In the genomic region with DNA sequence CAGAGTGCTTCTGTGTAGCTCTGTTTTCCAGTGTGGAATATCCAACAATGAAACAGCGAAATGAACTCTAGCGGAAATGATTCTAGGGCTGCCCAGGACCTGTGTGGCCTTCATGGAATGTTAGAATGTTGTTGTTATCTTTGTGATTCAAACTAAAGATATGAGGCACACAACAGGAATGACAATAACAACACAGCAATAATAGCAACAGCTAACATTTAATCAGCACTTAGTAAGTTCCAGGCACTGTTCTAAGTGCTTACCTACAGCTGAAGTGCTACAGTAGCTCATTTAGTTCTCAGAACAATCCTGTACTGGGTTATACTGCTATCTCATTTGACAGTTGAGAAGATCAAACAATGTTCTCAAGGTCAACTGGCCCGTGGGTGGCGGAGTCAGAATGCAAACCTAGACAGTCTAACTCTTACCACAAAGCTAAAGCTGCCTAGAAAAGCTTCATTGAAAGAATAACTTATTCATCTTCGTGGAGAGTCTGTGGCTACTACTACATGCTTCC, we compare ENCODE assay signal across 15 cellular contexts.
DNase-seq lines count a peak whose midpoint lies in the region; ATAC-seq, FAIRE-seq and TF ChIP-seq lines count a peak whose summit lies in the region.
"Had no signal": no experiment of that assay in that cellular context is flagged by ENCODE, and none has a peak within 500 bp of the region (broad histone marks: within the 10 kb centered on the region; RNA-seq: fewer than 3 reads in every experiment).

No MANE protein-coding gene starts in this region.

- peak; percentile 78 for FAIRE-seq in H54 (lab: Jason Lieb, UNC)

- 19% methylated on average over 5 of the region's 5 CpGs for WGBS in smooth muscle cell (ENCODE audit: low lambda C conversion rate)

- H3K9ac ChIP-seq in smooth muscle cell (ENCODE audit: low read depth), result peak overlapping the region; percentile 61

- ATAC-seq in stimulated activated naive CD8-positive, alpha-beta T cell treated with anti-CD3 and anti-CD28 coated beads, Interleukin-15, amount 100 ng/mL, for 72 hours, result no peak
- ATAC-seq: activated CD4-positive, alpha-beta T cell treated with anti-CD3 and anti-CD28 coated beads for 36 hours; T-cell had no signal

- intact Hi-C loops in vagina (cut with DNase I), result no loop called here

- H3K27me3 Mint-ChIP-seq in stimulated activated naive CD8-positive, alpha-beta T cell treated with anti-CD3 and anti-CD28 coated beads, Interleukin-15, amount 100 ng/mL, for 72 hours, result no peaks in the 10 kb centered on the region
- H3K27me3 Mint-ChIP-seq: T-cell had no signal

- peaks cover 71% of the 10 kb centered on the region for H3F3A ChIP-seq in smooth muscle cell (ENCODE audit: low read depth)

- H3K9me3 ChIP-seq in SJSA1 (replicated peaks) (no peaks in the 10 kb centered on the region), smooth muscle cell (replicated peaks; ENCODE audit: low read depth) (no peaks in the 10 kb centered on the region), vagina (no peaks in the 10 kb centered on the region)

- H3K4me3 ChIP-seq in SJSA1 (no peak overlapping the region), smooth muscle cell (no peak overlapping the region), vagina (no peak overlapping the region)

- H3K79me2 ChIP-seq in smooth muscle cell (ENCODE audit: low read depth), result peaks cover 35% of the 10 kb centered on the region

- H3K4me1 ChIP-seq in SJSA1 (replicated peaks) (peaks cover 80% of the 10 kb centered on the region), smooth muscle cell (ENCODE audit: low read depth) (peaks cover 62% of the 10 kb centered on the region), vagina (peaks cover 33% of the 10 kb centered on the region)

- no peaks in the 10 kb centered on the region for H3K27me3 ChIP-seq in SJSA1 (replicated peaks)
- H3K27me3 ChIP-seq in smooth muscle cell (ENCODE audit: low read depth), result no peaks in the 10 kb centered on the region
- H3K27me3 ChIP-seq in vagina, result no peaks in the 10 kb centered on the region

- TF ChIP-seq POLR2A in H54 (IDR thresholded peaks at IDR 0.05; ENCODE audit: low read depth, low read length) (no peak), vagina (IDR thresholded peaks at IDR 0.05) (no peak)

- H4K20me1 ChIP-seq in smooth muscle cell (ENCODE audit: low read depth), result no peaks in the 10 kb centered on the region

- DNase-seq in H54 (ENCODE audit: insufficient read length, low spot score) (no peak), SJSA1 (ENCODE audit: low read depth in 1 of 2, low spot score in 2 of 2) (peak; percentile 87 to 96), glomerular visceral epithelial cell (ENCODE audit: extremely low spot score) (peak; percentile 46), smooth muscle cell (lab: John Stamatoyannopoulos, UW; ENCODE audit: unreplicated experiment) (no peak), vagina (ENCODE audit: extremely low spot score in 2 of 2) (no peak)
- no peak for DNase-seq in activated CD4-positive, alpha-beta T cell treated with anti-CD3 and anti-CD28 coated beads for 48 hours
- no peak for DNase-seq in stimulated activated naive CD8-positive, alpha-beta T cell treated with anti-CD3 and anti-CD28 coated beads, Interleukin-15, amount 100 ng/mL, for 72 hours
- DNase-seq: activated CD4-positive, alpha-beta T cell treated with anti-CD3 and anti-CD28 coated beads for 36 hours; activated T-cell treated with anti-CD3 and anti-CD28 coated beads, Interleukin-2, amount 50 U/mL, for 48 hours; amniotic stem cell; COR-L47; NCI-H2171 treated with DMSO at 0.1 percent for 48 hours; retina; T-cell had no signal

- H3K27ac Mint-ChIP-seq in stimulated activated naive CD8-positive, alpha-beta T cell treated with anti-CD3 and anti-CD28 coated beads, Interleukin-15, amount 100 ng/mL, for 72 hours, result no peak overlapping the region
- H3K27ac Mint-ChIP-seq: activated CD4-positive, alpha-beta T cell treated with anti-CD3 and anti-CD28 coated beads for 36 hours; stimulated activated naive CD8-positive, alpha-beta T cell treated with anti-CD3 and anti-CD28 coated beads, Interleukin-15, Interleukin-2, amounts not matched to agents 100 ng/mL and 50 ng/mL, for 24 hours; T-cell had no signal

- no peaks in the 10 kb centered on the region for H3K9me3 Mint-ChIP-seq in stimulated activated naive CD8-positive, alpha-beta T cell treated with anti-CD3 and anti-CD28 coated beads, Interleukin-15, amount 100 ng/mL, for 72 hours
- H3K9me3 Mint-ChIP-seq: stimulated activated naive CD8-positive, alpha-beta T cell treated with anti-CD3 and anti-CD28 coated beads, Interleukin-15, Interleukin-2, amounts not matched to agents 100 ng/mL and 50 ng/mL, for 24 hours; T-cell had no signal

- H3K27ac ChIP-seq in SJSA1, result peak overlapping the region; percentile 93
- peak overlapping the region; percentile 97 for H3K27ac ChIP-seq in smooth muscle cell (ENCODE audit: low read depth)
- H3K27ac ChIP-seq in vagina, result no peak overlapping the region

- no peak overlapping the region for H3K4me3 Mint-ChIP-seq in stimulated activated naive CD8-positive, alpha-beta T cell treated with anti-CD3 and anti-CD28 coated beads, Interleukin-15, amount 100 ng/mL, for 72 hours
- H3K4me3 Mint-ChIP-seq: activated CD4-positive, alpha-beta T cell treated with anti-CD3 and anti-CD28 coated beads for 36 hours; stimulated activated naive CD8-positive, alpha-beta T cell treated with anti-CD3 and anti-CD28 coated beads, Interleukin-15, Interleukin-2, amounts not matched to agents 100 ng/mL and 50 ng/mL, for 24 hours; T-cell had no signal

- peaks cover 45% of the 10 kb centered on the region for H3K4me1 Mint-ChIP-seq in stimulated activated naive CD8-positive, alpha-beta T cell treated with anti-CD3 and anti-CD28 coated beads, Interleukin-15, amount 100 ng/mL, for 72 hours

- H2AFZ ChIP-seq in smooth muscle cell (ENCODE audit: low read depth), result no peak overlapping the region

- H3K36me3 ChIP-seq in SJSA1 (no peaks in the 10 kb centered on the region), smooth muscle cell (ENCODE audit: low read depth) (no peaks in the 10 kb centered on the region), vagina (no peaks in the 10 kb centered on the region)

- H3K4me2 ChIP-seq in smooth muscle cell, result peak overlapping the region; percentile 86

- TF ChIP-seq CTCF in smooth muscle cell (IDR thresholded peaks at IDR 0.05; ENCODE audit: borderline replicate concordance, insufficient read depth, poor library complexity, severe bottlenecking), result no peak
- no peak for TF ChIP-seq CTCF in vagina (IDR thresholded peaks at IDR 0.05)

Comparison
In these comparisons a context has a peak if more than half of its experiments do, and no peak if none do; other contexts are left out.
1. DNase-seq: peak in SJSA1 (2 of 2) and glomerular visceral epithelial cell (single experiment); none in H54 (single experiment), smooth muscle cell (single experiment), activated CD4-positive, alpha-beta T cell treated with anti-CD3 and anti-CD28 coated beads for 48 hours (single experiment), vagina (0 of 2) and stimulated activated naive CD8-positive, alpha-beta T cell treated with anti-CD3 and anti-CD28 coated beads, Interleukin-15, amount 100 ng/mL, for 72 hours (0 of 2).